In genomic region chr7:155751409-155751808, GRCh38 we compare ENCODE assay signal across 22 cellular contexts.
DNase-seq lines count a peak whose midpoint lies in the region; ATAC-seq and TF ChIP-seq lines count a peak whose summit lies in the region.
"Had no signal": no experiment of that assay in that cellular context is flagged by ENCODE, and none has a peak within 500 bp of the region (broad histone marks: within the 10 kb centered on the region; RNA-seq: fewer than 3 reads in every experiment).

No MANE protein-coding gene starts in this region.

- no peaks in the 10 kb centered on the region for H3K9me2 ChIP-seq in OCI-LY7 (ENCODE audit: insufficient read depth, low read length)

- intact Hi-C loops in OCI-LY7 (cut with micrococcal nuclease; ENCODE audit: unreplicated experiment): no loop called here
- intact Hi-C loops in activated CD4-positive, alpha-beta T cell treated with anti-CD3 and anti-CD28 coated beads, Interleukin-2, amount 10 ng/mL, durations not matched to agents 24 days and 14 days (cut with micrococcal nuclease): no loop called here

- H3K27ac ChIP-seq in OCI-LY7 (ENCODE audit: low read depth, low read length, poor library complexity, severe bottlenecking): no peak overlapping the region
- H3K27ac ChIP-seq: C4-2B, KMS-11 had no signal

- peaks cover 74% of the 10 kb centered on the region for H4K20me1 ChIP-seq in OCI-LY7 (ENCODE audit: insufficient read depth, low read length)

- peaks cover 60% of the 10 kb centered on the region for H3K36me3 ChIP-seq in OCI-LY7 (ENCODE audit: insufficient read depth, low read length)

- H3K27me3 Mint-ChIP-seq in stimulated activated naive CD8-positive, alpha-beta T cell treated with anti-CD3 and anti-CD28 coated beads, Interleukin-15, amount 100 ng/mL, for 72 hours: no peaks in the 10 kb centered on the region
- no peaks in the 10 kb centered on the region for H3K27me3 Mint-ChIP-seq in effector memory CD8-positive, alpha-beta T cell
- H3K27me3 Mint-ChIP-seq in activated CD4-positive, alpha-beta T cell treated with anti-CD3 and anti-CD28 coated beads, Interleukin-2, amount 10 ng/mL, durations not matched to agents 24 days and 14 days: no peaks in the 10 kb centered on the region

- peaks cover 86% of the 10 kb centered on the region for H3K4me1 ChIP-seq in OCI-LY7 (ENCODE audit: insufficient read depth, low read length, poor library complexity, severe bottlenecking)

- TF ChIP-seq CTCF in OCI-LY7 (conservative IDR thresholded peaks at IDR 0.05; ENCODE audit: low read length): no peak

- no peak overlapping the region for H2AFZ ChIP-seq in OCI-LY7 (ENCODE audit: low read length)

- H3K9me3 ChIP-seq in OCI-LY7 (ENCODE audit: low read length): no peaks in the 10 kb centered on the region

- no peak overlapping the region for H3K4me3 ChIP-seq in OCI-LY7 (ENCODE audit: low read depth, low read length, poor library complexity, severe bottlenecking)

- H3K9me3 Mint-ChIP-seq in stimulated activated naive CD8-positive, alpha-beta T cell treated with anti-CD3 and anti-CD28 coated beads, Interleukin-15, amount 100 ng/mL, for 72 hours: no peaks in the 10 kb centered on the region
- H3K9me3 Mint-ChIP-seq in effector memory CD8-positive, alpha-beta T cell: no peaks in the 10 kb centered on the region
- H3K9me3 Mint-ChIP-seq in activated CD4-positive, alpha-beta T cell treated with anti-CD3 and anti-CD28 coated beads, Interleukin-2, amount 10 ng/mL, durations not matched to agents 24 days and 14 days: no peaks in the 10 kb centered on the region

- peaks cover 11% of the 10 kb centered on the region for H3K36me3 Mint-ChIP-seq in effector memory CD8-positive, alpha-beta T cell (ENCODE audit: insufficient read depth)
- H3K36me3 Mint-ChIP-seq in activated CD4-positive, alpha-beta T cell treated with anti-CD3 and anti-CD28 coated beads, Interleukin-2, amount 10 ng/mL, durations not matched to agents 24 days and 14 days (ENCODE audit: low read depth): peaks cover 43% of the 10 kb centered on the region

- POLR2A ChIA-PET in OCI-LY7 (lab: Charles Lee): interaction anchor here (1.0 kb wide), 1 partner anchor 17 kb away, joined by 5 read pairs; no protein-coding TSS in a partner anchor

- H3K4me3 Mint-ChIP-seq in stimulated activated naive CD8-positive, alpha-beta T cell treated with anti-CD3 and anti-CD28 coated beads, Interleukin-15, amount 100 ng/mL, for 72 hours: peak overlapping the region in 1 of 2 donors; percentile 34
- H3K4me3 Mint-ChIP-seq in effector memory CD8-positive, alpha-beta T cell: no peak overlapping the region
- no peak overlapping the region for H3K4me3 Mint-ChIP-seq in activated CD4-positive, alpha-beta T cell treated with anti-CD3 and anti-CD28 coated beads, Interleukin-2, amount 10 ng/mL, durations not matched to agents 24 days and 14 days

- DNase-seq in stimulated activated naive CD8-positive, alpha-beta T cell treated with anti-CD3 and anti-CD28 coated beads, Interleukin-15, Interleukin-2, amounts not matched to agents 100 U/mL and 50 U/mL, for 24 hours: no peak
- DNase-seq in stimulated activated naive CD8-positive, alpha-beta T cell treated with anti-CD3 and anti-CD28 coated beads, Interleukin-15, amount 100 ng/mL, for 72 hours: no peak
- DNase-seq in OCI-LY7 (ENCODE audit: low spot score) (no peak), putamen (ENCODE audit: low spot score) (no peak)
- no peak for DNase-seq in effector memory CD8-positive, alpha-beta T cell
- no peak for DNase-seq in activated naive CD4-positive, alpha-beta T cell treated with Interleukin-2 at 50 U/mL for 16 hours
- DNase-seq in activated CD4-positive, alpha-beta T cell treated with anti-CD3 and anti-CD28 coated beads, Interleukin-2, amount 10 ng/mL, durations not matched to agents 24 days and 14 days: no peak
- DNase-seq: DMS79, GOT3, HCEC 1CT, IMR-90, MV-4-11, NCI-H1105 treated with DMSO at 0.1 percent for 48 hours, NCI-H1694, NCI-H2171, NCI-H345, NCI-H524, NCI-H82, PC-3, Right ventricle myocardium superior had no signal

- no peak overlapping the region for H3K27ac Mint-ChIP-seq in stimulated activated naive CD8-positive, alpha-beta T cell treated with anti-CD3 and anti-CD28 coated beads, Interleukin-15, amount 100 ng/mL, for 72 hours
- H3K27ac Mint-ChIP-seq in effector memory CD8-positive, alpha-beta T cell: peak overlapping the region; percentile 81 to 86
- no peak overlapping the region for H3K27ac Mint-ChIP-seq in activated CD4-positive, alpha-beta T cell treated with anti-CD3 and anti-CD28 coated beads, Interleukin-2, amount 10 ng/mL, durations not matched to agents 24 days and 14 days

- no TSS peak for BruUV-seq in OCI-LY7 (replicated peaks; lab: Mats Ljungman, UMichigan)

- CTCF ChIA-PET in OCI-LY7 (lab: Charles Lee; ENCODE audit: unreplicated experiment): interaction anchor here (1.1 kb wide), 1 partner anchor 8 kb away, joined by 4 read pairs; no protein-coding TSS in a partner anchor

- peak; percentile 65 for ATAC-seq in stimulated activated naive CD8-positive, alpha-beta T cell treated with anti-CD3 and anti-CD28 coated beads, Interleukin-15, Interleukin-2, amounts not matched to agents 100 U/mL and 50 U/mL, for 24 hours
- ATAC-seq in stimulated activated naive CD8-positive, alpha-beta T cell treated with anti-CD3 and anti-CD28 coated beads, Interleukin-15, amount 100 ng/mL, for 72 hours: no peak
- ATAC-seq in effector memory CD8-positive, alpha-beta T cell (replicated peaks): no peak
- ATAC-seq: PC-3 had no signal

- H3K4me1 Mint-ChIP-seq in stimulated activated naive CD8-positive, alpha-beta T cell treated with anti-CD3 and anti-CD28 coated beads, Interleukin-15, amount 100 ng/mL, for 72 hours: peaks cover 85% of the 10 kb centered on the region
- H3K4me1 Mint-ChIP-seq in effector memory CD8-positive, alpha-beta T cell (ENCODE audit: low read depth in 2 of 2): peaks cover 44 to 68% of the 10 kb centered on the region in 2 donors
- peaks cover 66% of the 10 kb centered on the region for H3K4me1 Mint-ChIP-seq in activated CD4-positive, alpha-beta T cell treated with anti-CD3 and anti-CD28 coated beads, Interleukin-2, amount 10 ng/mL, durations not matched to agents 24 days and 14 days

- peak overlapping the region; percentile 78 for H3K4me2 ChIP-seq in OCI-LY7 (ENCODE audit: low read length)
- H3K4me2 ChIP-seq: KMS-11 had no signal

- H3K79me2 ChIP-seq in OCI-LY7 (ENCODE audit: insufficient read depth, low read depth, low read length): peaks cover 99% of the 10 kb centered on the region

Comparison
In these comparisons a context has a peak if more than half of its experiments do, and no peak if none do; other contexts are left out.
1. H3K27ac Mint-ChIP-seq: peak in effector memory CD8-positive, alpha-beta T cell (2 of 2); none in stimulated activated naive CD8-positive, alpha-beta T cell treated with anti-CD3 and anti-CD28 coated beads, Interleukin-15, amount 100 ng/mL, for 72 hours (0 of 2) and activated CD4-positive, alpha-beta T cell treated with anti-CD3 and anti-CD28 coated beads, Interleukin-2, amount 10 ng/mL, durations not matched to agents 24 days and 14 days (single experiment).